9 cellular contexts compared by ENCODE assay signal in genomic region chr11:130827697-130828377, GRCh38.
DNase-seq lines count a peak whose midpoint lies in the region; ATAC-seq and TF ChIP-seq lines count a peak whose summit lies in the region.
"Had no signal": no experiment of that assay in that cellular context is flagged by ENCODE, and none has a peak within 500 bp of the region (broad histone marks: within the 10 kb centered on the region; RNA-seq: fewer than 3 reads in every experiment).

No MANE protein-coding gene starts in this region.

- peak; percentile 85 for DNase-seq in EL
- peak; percentile 44 for DNase-seq in HT-29 (ENCODE audit: low spot score)
- DNase-seq in head of caudate nucleus: peak in 41 of 42 donors; percentile 33 to 81 (median 58)
- no peak for DNase-seq in retinal pigment epithelial cell (ENCODE audit: low read depth)
- DNase-seq in activated effector memory CD4-positive, alpha-beta T cell treated with anti-CD3 and anti-CD28 coated beads, Interleukin-2, amount 50 U/mL, for 16 hours: no peak
- no peak for DNase-seq in ureter (ENCODE audit: low spot score)

- TF ChIP-seq CTCF in VCaP (conservative IDR thresholded peaks at IDR 0.05): peak; percentile 62
- TF ChIP-seq CTCF in retinal pigment epithelial cell (conservative IDR thresholded peaks at IDR 0.05; ENCODE audit: low read depth, low read length): peak; percentile 76

- ATAC-seq in GM21526 (IDR thresholded peaks at IDR 0.05; ENCODE audit: low FRiP score, unreplicated experiment): no peak

- H3K27ac ChIP-seq in VCaP: no peak overlapping the region
- H3K27ac ChIP-seq: Peyer's patch had no signal

- intact Hi-C loops in head of caudate nucleus (cut with DNase I): no loop called here

- no peak overlapping the region for H3K4me3 ChIP-seq in retinal pigment epithelial cell (ENCODE audit: low read length)
- H3K4me3 ChIP-seq: Peyer's patch had no signal

Comparison
In these comparisons a context has a peak if more than half of its experiments do, and no peak if none do; other contexts are left out.
1. DNase-seq: peak in EL (single experiment), HT-29 (single experiment) and head of caudate nucleus (41 of 42); none in retinal pigment epithelial cell (single experiment), activated effector memory CD4-positive, alpha-beta T cell treated with anti-CD3 and anti-CD28 coated beads, Interleukin-2, amount 50 U/mL, for 16 hours (single experiment) and ureter (single experiment).